23 cellular contexts compared by ENCODE assay signal in the genomic region with DNA sequence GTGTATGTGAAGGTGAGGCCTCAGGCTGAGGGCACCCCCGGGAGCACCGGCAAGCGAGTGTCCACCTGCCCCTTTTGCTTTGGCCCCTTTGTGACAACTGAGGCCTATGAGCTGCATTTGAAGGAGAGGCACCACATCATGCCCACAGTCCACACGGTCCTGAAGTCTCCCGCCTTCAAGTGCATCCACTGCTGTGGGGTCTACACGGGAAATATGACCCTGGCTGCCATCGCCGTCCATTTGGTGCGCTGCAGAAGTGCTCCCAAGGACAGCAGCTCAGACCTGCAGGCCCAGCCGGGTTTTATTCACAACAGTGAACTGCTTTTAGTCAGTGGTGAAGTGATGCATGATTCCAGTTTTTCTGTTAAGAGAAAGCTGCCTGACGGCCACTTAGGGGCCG.
"Had no signal": no experiment of that assay in that cellular context is flagged by ENCODE, and none has a peak within 500 bp of the region (broad histone marks: within the 10 kb centered on the region; RNA-seq: fewer than 3 reads in every experiment).

No MANE protein-coding gene starts in this region.

- H3K27me3 ChIP-seq: SJSA1 had no signal

- H3K4me3 Mint-ChIP-seq: IgD-negative memory B cell had no signal

- FAIRE-seq: K562, RCC 7860 had no signal

- ATAC-seq: K562 had no signal

- H3K4me1 Mint-ChIP-seq: IgD-negative memory B cell had no signal

- H3K4me2 ChIP-seq: KMS-11 had no signal

- H3K9ac ChIP-seq: KMS-11 had no signal

- H3K4me3 ChIP-seq: K562, SJSA1, SK-N-MC had no signal

- H3K27ac ChIP-seq: KMS-11, SJSA1, SK-N-MC had no signal

- H3K9me3 Mint-ChIP-seq: IgD-negative memory B cell had no signal

- DNase-seq: Kasumi-1, MM.1S, NCI-H1092, NCI-H1105 treated with DMSO at 0.1 percent for 48 hours, NCI-H1417 treated with DMSO at 0.1 percent for 48 hours, NCI-H146, NCI-H1694 treated with DMSO at 0.1 percent for 48 hours, NCI-H1930, NCI-H2081, NCI-H2107, NCI-H2227 treated with DMSO at 0.1 percent for 48 hours, NCI-H524, NCI-H69, NCI-H774, Right ventricle myocardium superior, RPMI8226, SIG-M5 had no signal

- H3K27me3 Mint-ChIP-seq: IgD-negative memory B cell had no signal

- H3K9me3 ChIP-seq: SJSA1 had no signal

- H3K4me1 ChIP-seq: SJSA1 had no signal
